ENCODE assay signal across 10 cellular contexts in genomic region chr13:110520431-110521295, GRCh38. TPM values are rescaled to one million over a fixed set of nuclear protein-coding genes. Genes with fewer than 3 reads are reported as not detected.
DNase-seq lines count a peak whose midpoint lies in the region; ATAC-seq and TF ChIP-seq lines count a peak whose summit lies in the region.
"Had no signal": no experiment of that assay in that cellular context is flagged by ENCODE, and none has a peak within 500 bp of the region (broad histone marks: within the 10 kb centered on the region; RNA-seq: fewer than 3 reads in every experiment).

No MANE protein-coding gene starts in this region.

- peak overlapping the region in 4 of 5 experiments; percentile 28 to 97 (median 62) for H3K27ac Mint-ChIP-seq in brain

- H3K27me3 ChIP-seq in layer of hippocampus (ENCODE audit: control insufficient read depth, insufficient read depth, low read length) (no peaks in the 10 kb centered on the region), stomach smooth muscle (ENCODE audit: control insufficient read depth in 1 of 2, insufficient read depth in 2 of 2, low read length in 2 of 2) (no peaks in the 10 kb centered on the region)

- H3K27ac ChIP-seq in layer of hippocampus (ENCODE audit: low read depth, low read length) (peak overlapping the region; percentile 69), stomach smooth muscle (ENCODE audit: low read length) (peak overlapping the region; percentile 75)

- H3K4me1 ChIP-seq in stomach smooth muscle (ENCODE audit: control insufficient read depth, insufficient read depth, low read length): peaks cover 53% of the 10 kb centered on the region

- peak overlapping the region in 1 of 5 experiments; percentile 65 for H3K4me3 Mint-ChIP-seq in brain
- H3K4me3 Mint-ChIP-seq: central memory CD8-positive, alpha-beta T cell had no signal

- peak overlapping the region in 1 of 2 donors; percentile 36 for H3K9ac ChIP-seq in stomach smooth muscle (ENCODE audit: low read length in 2 of 2)

- in situ Hi-C loops in KBM-7 (cut with MboI; ENCODE audit: low pct_unique_long_range_greater_than_20kb, low sequenced_read_pairs): no loop called here

- ATAC-seq in HG03108 (IDR thresholded peaks at IDR 0.05; ENCODE audit: unreplicated experiment): no peak
- no peak for ATAC-seq in GM21723 (IDR thresholded peaks at IDR 0.05; ENCODE audit: unreplicated experiment)
- no peak for ATAC-seq in GM18498 (IDR thresholded peaks at IDR 0.05; ENCODE audit: unreplicated experiment)

- peaks cover 4 to 7% of the 10 kb centered on the region in 2 donors for H3K36me3 ChIP-seq in stomach smooth muscle (ENCODE audit: control insufficient read depth in 2 of 2, insufficient read depth in 2 of 2, low read length in 2 of 2)

- peaks cover 11% of the 10 kb centered on the region for H3K27me3 Mint-ChIP-seq in brain
- H3K27me3 Mint-ChIP-seq: central memory CD8-positive, alpha-beta T cell had no signal

- TF ChIP-seq CTCF in brain (conservative IDR thresholded peaks at IDR 0.05): no peak

- H3K9me3 ChIP-seq in stomach smooth muscle (ENCODE audit: control insufficient read depth in 2 of 2, low read length in 2 of 2): no peaks in the 10 kb centered on the region

- peaks cover 30% of the 10 kb centered on the region for H3K4me1 Mint-ChIP-seq in brain

- H3K4me3 ChIP-seq in stomach smooth muscle (ENCODE audit: low read length in 2 of 2): peak overlapping the region in 1 of 2 donors; percentile 29

- no peaks in the 10 kb centered on the region for H3K9me3 Mint-ChIP-seq in brain
- H3K9me3 Mint-ChIP-seq: central memory CD8-positive, alpha-beta T cell had no signal

- peak; percentile 26 for DNase-seq in KBM-7
- no peak for DNase-seq in NCI-H2171 (lab: John Stamatoyannopoulos, UW)
- DNase-seq: SW 1271 had no signal

- H3K36me3 Mint-ChIP-seq in brain: no peaks in the 10 kb centered on the region

RNA-seq across cellular contexts. Expression of gene RAB20, which starts 40.9 kb away (rescaled TPM):
- 3.1 TPM for polyA plus RNA-seq in brain (ENCODE audit: insufficient read depth, low read depth, low replicate concordance)
